ENCODE assay signal across 20 cellular contexts in genomic region chr7:78677391-78677790, GRCh38.
DNase-seq lines count a peak whose midpoint lies in the region; ATAC-seq and FAIRE-seq lines count a peak whose summit lies in the region.
"Had no signal": no experiment of that assay in that cellular context is flagged by ENCODE, and none has a peak within 500 bp of the region (broad histone marks: within the 10 kb centered on the region; RNA-seq: fewer than 3 reads in every experiment).

No MANE protein-coding gene starts in this region.

- peak; percentile 77 for FAIRE-seq in islet of Langerhans (lab: Jason Lieb, UNC)
- FAIRE-seq: HTR-8/SVneo had no signal

- DNase-seq in GM04503 (ENCODE audit: low read depth) = peak; percentile 11
- peak; percentile 19 for DNase-seq in M059J (ENCODE audit: low read depth)
- no peak for DNase-seq in NCI-H1694 (lab: John Stamatoyannopoulos, UW)
- no peak for DNase-seq in activated CD8-positive, alpha-beta memory T cell treated with anti-CD3 and anti-CD28 coated beads, Interleukin-2, amount 50 U/mL, for 4 hours
- DNase-seq in NCI-H526 treated with DMSO at 0.1 percent for 48 hours (lab: John Stamatoyannopoulos, UW) = no peak
- DNase-seq: ACHN; AML-193; C1 segment of cervical spinal cord; CD8-positive, alpha-beta T cell; DND-41; GDM1; HCEC 1CT; NCI-H1694 treated with DMSO at 0.1 percent for 48 hours; NCI-H446; NCI-H526; OCI-M1; SJCRH30 had no signal

- no peak for ATAC-seq in HG03354 (IDR thresholded peaks at IDR 0.05; ENCODE audit: poor library complexity, severe bottlenecking, unreplicated experiment)
- ATAC-seq: CD8-positive, alpha-beta T cell had no signal

Comparison
In these comparisons a context has a peak if more than half of its experiments do, and no peak if none do; other contexts are left out.
1. DNase-seq: peak in GM04503 (single experiment) and M059J (single experiment); none in NCI-H1694 (single experiment), activated CD8-positive, alpha-beta memory T cell treated with anti-CD3 and anti-CD28 coated beads, Interleukin-2, amount 50 U/mL, for 4 hours (single experiment) and NCI-H526 treated with DMSO at 0.1 percent for 48 hours (single experiment).